Comparison of ENCODE assay signal across 9 cellular contexts in the genomic region with DNA sequence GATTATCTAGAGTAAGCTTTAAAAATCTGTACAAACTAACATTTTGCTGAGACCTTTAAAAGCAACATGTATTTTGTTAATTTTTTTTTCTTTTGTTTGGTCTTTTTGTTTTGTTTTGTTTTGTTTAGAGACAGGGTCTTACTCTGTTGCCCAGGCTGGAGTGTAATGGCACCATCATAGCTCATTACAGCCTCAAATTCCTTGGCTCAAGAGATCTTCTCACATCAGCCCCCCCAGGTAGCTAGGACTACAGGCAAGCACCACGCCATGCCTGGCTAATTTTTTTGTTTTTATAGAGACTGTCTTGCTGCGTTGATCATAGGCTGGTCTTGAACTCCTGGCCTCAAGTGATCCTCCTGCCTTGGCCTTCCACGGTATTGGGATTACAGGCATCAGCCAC.
"Had no signal": no experiment of that assay in that cellular context is flagged by ENCODE, and none has a peak within 500 bp of the region (broad histone marks: within the 10 kb centered on the region; RNA-seq: fewer than 3 reads in every experiment).

No MANE protein-coding gene starts in this region.

- H3K4me1 ChIP-seq: HAP-1 had no signal

- H3K27ac ChIP-seq: GM23248 had no signal

- H3K4me3 ChIP-seq: GM23248, GM23338, HAP-1 had no signal

- H3K9me3 ChIP-seq: HAP-1 had no signal

- DNase-seq: GM23248, GOT3, H7, H9, HCEC 1CT, HFFc6 had no signal

- ATAC-seq: GM23338, HCT116 had no signal

- H3K9me3 Mint-ChIP-seq: GM23338, H9, HFFc6 had no signal

- H3K4me3 Mint-ChIP-seq: GM23338, H9, HFFc6 had no signal

- H3K27ac Mint-ChIP-seq: GM23338, H9, HFFc6 had no signal
